Comparison of ENCODE assay signal across 27 cellular contexts in genomic region chr10:86198271-86198670, GRCh38.
DNase-seq lines count a peak whose midpoint lies in the region; ATAC-seq, FAIRE-seq and TF ChIP-seq lines count a peak whose summit lies in the region.
"Had no signal": no experiment of that assay in that cellular context is flagged by ENCODE, and none has a peak within 500 bp of the region (broad histone marks: within the 10 kb centered on the region; RNA-seq: fewer than 3 reads in every experiment).

No MANE protein-coding gene starts in this region.

- no peak overlapping the region for H3K9ac ChIP-seq in K562 (ENCODE audit: insufficient read depth in 1 of 2, low read depth in 2 of 2, low read length in 2 of 2)
- H3K9ac ChIP-seq: BLaER1 treated with 17β-estradiol and CSF1 and Interleukin-3, amounts not matched to agents 10 nM and 100 nM had no signal

- H3K79me2 ChIP-seq in K562 (ENCODE audit: control insufficient read depth, insufficient read depth, low read length) = no peaks in the 10 kb centered on the region

- BruUV-seq in K562 (replicated peaks; lab: Mats Ljungman, UMichigan) = no TSS peak

- H4K20me1 ChIP-seq in K562 (replicated peaks; ENCODE audit: control insufficient read depth, insufficient read depth, low read length) = no peaks in the 10 kb centered on the region

- no peak overlapping the region for H2AFZ ChIP-seq in K562 (ENCODE audit: low read depth, low read length)

- H3K4me3 Mint-ChIP-seq in CD8-positive, alpha-beta memory T cell = no peak overlapping the region
- H3K4me3 Mint-ChIP-seq: B cell; CD4-positive, alpha-beta T cell; CD8-positive, alpha-beta T cell had no signal

- no peaks in the 10 kb centered on the region for H3K36me3 ChIP-seq in K562 (ENCODE audit: control insufficient read depth, insufficient read depth, low read length)
- H3K36me3 ChIP-seq in sigmoid colon = no peaks in the 10 kb centered on the region
- no peaks in the 10 kb centered on the region for H3K36me3 ChIP-seq in CD8-positive, alpha-beta memory T cell (ENCODE audit: insufficient read depth, low read length)
- H3K36me3 ChIP-seq: BLaER1 treated with 17β-estradiol and CSF1 and Interleukin-3, amounts not matched to agents 10 nM and 100 nM had no signal

- peaks cover 0 to 2% (median 0%) of the 10 kb centered on the region in 5 donors for H3K9me3 Mint-ChIP-seq in CD8-positive, alpha-beta memory T cell
- H3K9me3 Mint-ChIP-seq: CD4-positive, alpha-beta T cell; CD8-positive, alpha-beta T cell had no signal

- H3K4me1 ChIP-seq in K562 (replicated peaks in 1 of 2; ENCODE audit: control insufficient read depth in 2 of 2, insufficient read depth in 2 of 2, low read length in 2 of 2) (no peaks in the 10 kb centered on the region), sigmoid colon (no peaks in the 10 kb centered on the region)
- H3K4me1 ChIP-seq in CD8-positive, alpha-beta memory T cell (ENCODE audit: insufficient read depth, low read length) = no peaks in the 10 kb centered on the region
- H3K4me1 ChIP-seq: A549 had no signal

- POLR2A ChIA-PET in K562 (lab: Yijun Ruan, JAX) = no interaction called here
- POLR2A ChIA-PET in CD8-positive, alpha-beta memory T cell (lab: Charles Lee) = no interaction called here

- no peaks in the 10 kb centered on the region for H3K4me1 Mint-ChIP-seq in CD8-positive, alpha-beta memory T cell
- H3K4me1 Mint-ChIP-seq: B cell had no signal

- TF ChIP-seq POLR2A in K562 (conservative IDR thresholded peaks at IDR 0.05) (no peak), sigmoid colon (IDR thresholded peaks at IDR 0.05) (no peak)

- no peaks in the 10 kb centered on the region for H3K27me3 ChIP-seq in K562 (ENCODE audit: control insufficient read depth in 2 of 2, insufficient read depth in 2 of 2, low read length in 2 of 2)
- H3K27me3 ChIP-seq in sigmoid colon = no peaks in the 10 kb centered on the region
- no peaks in the 10 kb centered on the region for H3K27me3 ChIP-seq in CD8-positive, alpha-beta memory T cell (ENCODE audit: insufficient read depth, low read length, poor library complexity, severe bottlenecking)
- H3K27me3 ChIP-seq: BLaER1 treated with 17β-estradiol and CSF1 and Interleukin-3, amounts not matched to agents 10 nM and 100 nM had no signal

- H3K4me2 ChIP-seq in K562 (ENCODE audit: insufficient read depth, low read length) = no peak overlapping the region
- H3K4me2 ChIP-seq: A549; BLaER1 treated with 17β-estradiol and CSF1 and Interleukin-3, amounts not matched to agents 10 nM and 100 nM had no signal

- TF ChIP-seq EP300 in K562 (IDR thresholded peaks at IDR 0.05; ENCODE audit: low read length) (no peak), sigmoid colon (IDR thresholded peaks at IDR 0.05) (no peak)

- H3K27ac ChIP-seq in K562 (ENCODE audit: extremely low read depth, low read depth, low read length) (no peak overlapping the region), sigmoid colon (no peak overlapping the region)
- no peak overlapping the region for H3K27ac ChIP-seq in CD8-positive, alpha-beta memory T cell (ENCODE audit: low read depth, low read length)
- H3K27ac ChIP-seq: 22Rv1; A549; BLaER1 treated with 17β-estradiol and CSF1 and Interleukin-3, amounts not matched to agents 10 nM and 100 nM; C4-2B had no signal

- no peaks in the 10 kb centered on the region for H3K36me3 Mint-ChIP-seq in CD8-positive, alpha-beta memory T cell
- H3K36me3 Mint-ChIP-seq: CD8-positive, alpha-beta T cell had no signal

- CTCF ChIA-PET in K562 (lab: Yijun Ruan, JAX; ENCODE audit: low intra/inter-chr PET ratio) = no interaction called here
- CTCF ChIA-PET in CD8-positive, alpha-beta memory T cell (lab: Charles Lee) = no interaction called here

- no peak overlapping the region for H3K27ac Mint-ChIP-seq in CD8-positive, alpha-beta memory T cell
- H3K27ac Mint-ChIP-seq: B cell; CD4-positive, alpha-beta T cell; CD8-positive, alpha-beta T cell had no signal

- ATAC-seq in K562 = no peak
- ATAC-seq in GM18498 (IDR thresholded peaks at IDR 0.05; ENCODE audit: unreplicated experiment) = no peak
- ATAC-seq: A549; CD8-positive, alpha-beta T cell; GM12878 had no signal

- WGBS in K562 (ENCODE audit: insufficient coverage, low coverage, missing lambda C conversion rate) = 3% methylated on average over 4 of the region's 4 CpGs
- 90 to 91% methylated on average over 4 of the region's 4 CpGs for WGBS in sigmoid colon, 2 donors

- peaks cover 2 to 20% of the 10 kb centered on the region in 2 donors for H3K27me3 Mint-ChIP-seq in CD8-positive, alpha-beta memory T cell

- no peak for TF ChIP-seq RAD21 in K562 (CRISPR knock-in tag; conservative IDR thresholded peaks at IDR 0.05 in 1 of 2, IDR thresholded peaks at IDR 0.05 in 1 of 2)

- no peak for FAIRE-seq in K562 (lab: Jason Lieb, UNC)
- FAIRE-seq: A549, GM12878, GM12892, GM19239 had no signal

- intact Hi-C loops in K562 (cut with micrococcal nuclease) (no loop called here), sigmoid colon (cut with DNase I) (no loop called here)

- H3K9me1 ChIP-seq in K562 (ENCODE audit: control insufficient read depth, insufficient read depth, low read length) = no peaks in the 10 kb centered on the region

- H3K4me3 ChIP-seq in K562 (no peak overlapping the region), sigmoid colon (no peak overlapping the region)
- H3K4me3 ChIP-seq in CD8-positive, alpha-beta memory T cell (ENCODE audit: low read length) = no peak overlapping the region
- H3K4me3 ChIP-seq: A549; BLaER1 treated with 17β-estradiol and CSF1 and Interleukin-3, amounts not matched to agents 10 nM and 100 nM; GM12878 had no signal

- H3K9me3 ChIP-seq in K562 (replicated peaks; ENCODE audit: control insufficient read depth, insufficient read depth, low read depth, low read length) (no peaks in the 10 kb centered on the region), sigmoid colon (no peaks in the 10 kb centered on the region)
- H3K9me3 ChIP-seq in CD8-positive, alpha-beta memory T cell (ENCODE audit: low read length) = no peaks in the 10 kb centered on the region
- H3K9me3 ChIP-seq: A549 had no signal

- no peak for TF ChIP-seq CTCF in K562 (IDR thresholded peaks at IDR 0.05 in 2 of 3, conservative IDR thresholded peaks at IDR 0.05 in 1 of 3; ENCODE audit: insufficient read depth in 2 of 3, low read depth in 1 of 3, low read length in 3 of 3)
- TF ChIP-seq CTCF in sigmoid colon (IDR thresholded peaks at IDR 0.05) = no peak

- in situ Hi-C loops in K562 (cut with MboI) = no loop called here

- DNase-seq in activated effector memory CD4-positive, alpha-beta T cell treated with anti-CD3 and anti-CD28 coated beads, Interleukin-2, amount 50 U/mL, for 16 hours = peak; percentile 36
- no peak for DNase-seq in activated effector memory CD4-positive, alpha-beta T cell treated with Interleukin-2 at 50 U/mL for 16 hours
- DNase-seq in K562 (ENCODE audit: extremely low read depth in 1 of 4, low spot score in 3 of 4) (no peak), mesenteric fat pad (ENCODE audit: low spot score) (peak; percentile 51), sigmoid colon (peak; percentile 36), NOMO-1 treated with dmso at 0.1 percent for 144 hours (lab: John Stamatoyannopoulos, UW; ENCODE audit: unreplicated experiment) (no peak)
- DNase-seq in CD8-positive, alpha-beta memory T cell = no peak
- DNase-seq: AML-193; CD8-positive, alpha-beta T cell; COR-L47; DMS 273 treated with DMSO at 0.1 percent for 48 hours; DMS153; DMS53; DMS79; DND-41; EL; GDM1 had no signal

TF ChIP-seq in K562, 482 proteins besides CTCF, POLR2A, EP300 and RAD21:
- peak; percentile 39 for TF ChIP-seq ZFP36 (IDR thresholded peaks at IDR 0.05; ENCODE audit: low read depth, low read length, partially characterized antibody)
- no peak for TF ChIP-seq SMARCA5 (IDR thresholded peaks at IDR 0.05)

Comparison
In these comparisons a context has a peak if more than half of its experiments do, and no peak if none do; other contexts are left out.
1. DNase-seq: peak in activated effector memory CD4-positive, alpha-beta T cell treated with anti-CD3 and anti-CD28 coated beads, Interleukin-2, amount 50 U/mL, for 16 hours (single experiment), mesenteric fat pad (single experiment) and sigmoid colon (single experiment); none in activated effector memory CD4-positive, alpha-beta T cell treated with Interleukin-2 at 50 U/mL for 16 hours (single experiment), K562 (0 of 4), NOMO-1 treated with dmso at 0.1 percent for 144 hours (single experiment) and CD8-positive, alpha-beta memory T cell (0 of 5).